9 cellular contexts compared by ENCODE assay signal in genomic region chr9:95724253-95724991, GRCh38.
DNase-seq lines count a peak whose midpoint lies in the region; ATAC-seq and TF ChIP-seq lines count a peak whose summit lies in the region.
"Had no signal": no experiment of that assay in that cellular context is flagged by ENCODE, and none has a peak within 500 bp of the region (broad histone marks: within the 10 kb centered on the region; RNA-seq: fewer than 3 reads in every experiment).

No MANE protein-coding gene starts in this region.

- in situ Hi-C loops in GM23248 (cut with MboI): no loop called here

- H3K27ac Mint-ChIP-seq in IgD-negative memory B cell: peak overlapping the region in 2 of 3 donors; percentile 1 to 12

- no peak overlapping the region for H2AFZ ChIP-seq in GM23248

- no peak for TF ChIP-seq CTCF in foreskin keratinocyte (conservative IDR thresholded peaks at IDR 0.05)

- peak overlapping the region in 2 of 4 donors; percentile 9 to 34 for H3K4me3 Mint-ChIP-seq in IgD-negative memory B cell

- H3K36me3 ChIP-seq in GM23248 (ENCODE audit: low read depth): no peaks in the 10 kb centered on the region

- DNase-seq in SKM-1 treated with dmso at 0.1 percent for 144 hours (lab: John Stamatoyannopoulos, UW; ENCODE audit: unreplicated experiment): peak; percentile 16
- no peak for DNase-seq in SKM-1 (lab: John Stamatoyannopoulos, UW; ENCODE audit: unreplicated experiment)
- peak; percentile 62 for DNase-seq in activated CD8-positive, alpha-beta memory T cell treated with anti-CD3 and anti-CD28 coated beads, Interleukin-2, amount 50 U/mL, for 48 hours
- peak; percentile 54 for DNase-seq in stimulated activated CD4-positive, alpha-beta T cell treated with anti-CD3 and anti-CD28 coated beads, Interleukin-2, amount 100 ng/mL, for 24 hours
- DNase-seq in NCI-H774 (lab: John Stamatoyannopoulos, UW): no peak
- no peak for DNase-seq in foreskin keratinocyte
- no peak for DNase-seq in GM23248

- H3K4me1 Mint-ChIP-seq in IgD-negative memory B cell: peaks cover 9 to 17% (median 10%) of the 10 kb centered on the region in 3 donors

- no peaks in the 10 kb centered on the region for H3K9me2 ChIP-seq in GM23248 (ENCODE audit: insufficient read depth)

- H3K79me2 ChIP-seq in GM23248 (ENCODE audit: insufficient read depth): no peaks in the 10 kb centered on the region

- H3K27me3 Mint-ChIP-seq in IgD-negative memory B cell: peaks cover 3% of the 10 kb centered on the region

- H3K4me1 ChIP-seq in foreskin keratinocyte (no peaks in the 10 kb centered on the region), GM23248 (ENCODE audit: insufficient read depth) (no peaks in the 10 kb centered on the region)

- H3K36me3 Mint-ChIP-seq in IgD-negative memory B cell: no peaks in the 10 kb centered on the region

- H3K27ac ChIP-seq in foreskin keratinocyte (no peak overlapping the region), GM23248 (no peak overlapping the region)

- no peak overlapping the region for H3K4me3 ChIP-seq in GM23248
- H3K4me3 ChIP-seq: lung had no signal

- no peaks in the 10 kb centered on the region for H3F3A ChIP-seq in GM23248 (ENCODE audit: insufficient read depth)

- no peaks in the 10 kb centered on the region for H4K20me1 ChIP-seq in GM23248 (ENCODE audit: insufficient read depth)

- H3K9me3 ChIP-seq in GM23248 (ENCODE audit: low read depth): no peaks in the 10 kb centered on the region

- H3K9ac ChIP-seq in GM23248: no peak overlapping the region

- 77% methylated on average over 7 of the region's 7 CpGs for WGBS in GM23248 (ENCODE audit: low coverage in 1 of 2, low lambda C conversion rate in 2 of 2, missing lambda C conversion rate in 2 of 2), 2 experiments

- H3K9me3 Mint-ChIP-seq in IgD-negative memory B cell: peaks cover 0 to 7% (median 0%) of the 10 kb centered on the region in 3 donors

- ATAC-seq in foreskin keratinocyte: no peak

- H3K4me2 ChIP-seq in GM23248 (ENCODE audit: unreplicated experiment): no peak overlapping the region

- H3K27me3 ChIP-seq in foreskin keratinocyte: peaks cover 3% of the 10 kb centered on the region
- H3K27me3 ChIP-seq in GM23248 (replicated peaks; ENCODE audit: insufficient read depth): peaks cover 28% of the 10 kb centered on the region

Comparison
In these comparisons a context has a peak if more than half of its experiments do, and no peak if none do; other contexts are left out.
1. DNase-seq: peak in SKM-1 treated with dmso at 0.1 percent for 144 hours (single experiment), activated CD8-positive, alpha-beta memory T cell treated with anti-CD3 and anti-CD28 coated beads, Interleukin-2, amount 50 U/mL, for 48 hours (single experiment) and stimulated activated CD4-positive, alpha-beta T cell treated with anti-CD3 and anti-CD28 coated beads, Interleukin-2, amount 100 ng/mL, for 24 hours (2 of 2); none in SKM-1 (single experiment), NCI-H774 (single experiment), foreskin keratinocyte (0 of 2) and GM23248 (single experiment).